ENCODE assay signal across 14 cellular contexts in the genomic region with DNA sequence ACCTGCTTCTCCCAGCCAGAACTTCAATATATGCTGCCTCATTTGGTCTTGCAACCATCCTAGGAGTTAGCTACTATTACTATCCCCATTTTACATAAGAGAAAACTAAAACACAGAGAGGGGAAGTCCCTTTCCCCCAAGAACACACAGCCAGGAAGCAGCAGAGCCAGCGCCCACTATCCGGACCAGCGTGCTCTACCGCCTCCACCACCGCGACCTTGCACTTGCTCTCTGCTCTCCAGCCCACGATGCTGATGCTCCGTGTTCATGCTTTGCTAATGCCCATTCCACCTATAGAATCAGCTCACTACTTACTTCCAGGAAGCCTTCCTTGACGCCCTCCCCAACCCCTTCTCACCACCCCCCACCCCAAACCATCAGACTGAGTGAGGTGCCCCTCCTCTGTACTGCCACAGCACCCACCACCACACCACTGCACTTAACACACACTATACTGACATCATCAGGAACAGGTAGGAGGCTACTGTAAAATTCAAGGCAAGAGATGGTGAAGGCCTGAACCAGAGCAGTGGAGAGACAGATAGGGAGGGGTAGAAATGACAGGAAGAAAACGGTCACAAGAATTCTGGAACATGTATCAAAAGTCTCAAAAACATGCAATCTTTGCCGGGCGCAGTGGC. TPM values are rescaled to one million over a fixed set of nuclear protein-coding genes. Genes with fewer than 3 reads are reported as not detected.
A peak's percentile ranks its signal among the peaks of the same experiment; 100 is the strongest.
DNase-seq lines count a peak whose midpoint lies in the region; ATAC-seq lines count a peak whose summit lies in the region.
"Had no signal": no experiment of that assay in that cellular context is flagged by ENCODE, and none has a peak within 500 bp of the region (broad histone marks: within the 10 kb centered on the region; RNA-seq: fewer than 3 reads in every experiment).

No MANE protein-coding gene starts in this region.

- peak in 2 of 5 donors; percentile 15 to 17 for DNase-seq in CD4-positive, alpha-beta memory T cell
- DNase-seq in activated naive CD4-positive, alpha-beta T cell treated with anti-CD3 and anti-CD28 coated beads for 36 hours = peak; percentile 45
- DNase-seq in stimulated activated CD4-positive, alpha-beta T cell treated with anti-CD3 and anti-CD28 coated beads, Interleukin-1b, Interleukin-23, amount 100 ng/mL, for 48 hours = peak; percentile 18
- DNase-seq in NCI-H1417 treated with DMSO at 0.1 percent for 48 hours (lab: John Stamatoyannopoulos, UW) = no peak
- DNase-seq in Right ventricle myocardium inferior (ENCODE audit: missing footprints) = no peak
- DNase-seq: BE2C, GDM1, NCI-H2081 had no signal

- CTCF ChIA-PET in CD4-positive, alpha-beta memory T cell (lab: Charles Lee; ENCODE audit: partially characterized antibody) = interaction anchor here (1.0 to 5.4 kb wide), 5 partner anchors 9 to 92 kb away, joined by 3 to 39 read pairs (median 3); partner anchors contain the start of genes ARMH1 and TMEM53
- CTCF ChIA-PET in activated naive CD4-positive, alpha-beta T cell treated with anti-CD3 and anti-CD28 coated beads for 36 hours (lab: Charles Lee) = interaction anchor here (0.9 to 4.4 kb wide), 4 partner anchors 10 to 43 kb away, joined by 3 to 38 read pairs (median 3); no protein-coding TSS in a partner anchor

- no peaks in the 10 kb centered on the region for H3K27me3 ChIP-seq in CD4-positive, alpha-beta memory T cell (ENCODE audit: insufficient read depth, low read length)
- H3K27me3 ChIP-seq: BE2C, pancreas had no signal

- H3K36me3 ChIP-seq in CD4-positive, alpha-beta memory T cell (ENCODE audit: insufficient read depth, low read length) = no peaks in the 10 kb centered on the region
- H3K36me3 ChIP-seq: BE2C, HAP-1, pancreas had no signal

- intact Hi-C loops in CD4-positive, alpha-beta memory T cell (cut with micrococcal nuclease) = no loop called here
- intact Hi-C loops in activated naive CD4-positive, alpha-beta T cell treated with anti-CD3 and anti-CD28 coated beads for 36 hours (cut with micrococcal nuclease) = no loop called here
- intact Hi-C loops in Right ventricle myocardium inferior (cut with DNase I) = no loop called here

- peak overlapping the region in 6 of 7 donors; percentile 59 to 94 (median 84) for H3K27ac Mint-ChIP-seq in CD4-positive, alpha-beta memory T cell
- no peak overlapping the region for H3K27ac Mint-ChIP-seq in activated naive CD4-positive, alpha-beta T cell treated with anti-CD3 and anti-CD28 coated beads for 36 hours

- no peak overlapping the region for H3K4me3 ChIP-seq in CD4-positive, alpha-beta memory T cell (ENCODE audit: low read length in 2 of 2)
- H3K4me3 ChIP-seq: HAP-1, K562, pancreas had no signal

- H3K4me1 ChIP-seq in CD4-positive, alpha-beta memory T cell (ENCODE audit: insufficient read depth, low read length) = peaks cover 10% of the 10 kb centered on the region
- H3K4me1 ChIP-seq: BE2C, HAP-1 had no signal

- H3K4me3 Mint-ChIP-seq in CD4-positive, alpha-beta memory T cell = peak overlapping the region; percentile 39 to 86 (median 66)
- no peak overlapping the region for H3K4me3 Mint-ChIP-seq in activated naive CD4-positive, alpha-beta T cell treated with anti-CD3 and anti-CD28 coated beads for 36 hours

- peaks cover 12 to 18% (median 15%) of the 10 kb centered on the region in 4 donors for H3K4me1 Mint-ChIP-seq in CD4-positive, alpha-beta memory T cell
- peaks cover 16% of the 10 kb centered on the region for H3K4me1 Mint-ChIP-seq in activated naive CD4-positive, alpha-beta T cell treated with anti-CD3 and anti-CD28 coated beads for 36 hours (ENCODE audit: low read depth)

- no peaks in the 10 kb centered on the region for H3K9me3 Mint-ChIP-seq in CD4-positive, alpha-beta memory T cell
- H3K9me3 Mint-ChIP-seq in activated naive CD4-positive, alpha-beta T cell treated with anti-CD3 and anti-CD28 coated beads for 36 hours = no peaks in the 10 kb centered on the region

- ATAC-seq in HG02852 (IDR thresholded peaks at IDR 0.05; ENCODE audit: unreplicated experiment) (peak; percentile 68), GM18502 (IDR thresholded peaks at IDR 0.05; ENCODE audit: poor library complexity, unreplicated experiment) (no peak), Right ventricle myocardium inferior (no peak), GM21515 (IDR thresholded peaks at IDR 0.05; ENCODE audit: unreplicated experiment) (no peak)
- ATAC-seq: K562, pancreas had no signal

- H3K36me3 Mint-ChIP-seq in CD4-positive, alpha-beta memory T cell = no peaks in the 10 kb centered on the region
- no peaks in the 10 kb centered on the region for H3K36me3 Mint-ChIP-seq in activated naive CD4-positive, alpha-beta T cell treated with anti-CD3 and anti-CD28 coated beads for 36 hours (ENCODE audit: low read depth)

- H3K27ac ChIP-seq in CD4-positive, alpha-beta memory T cell (ENCODE audit: low read depth, low read length) = no peak overlapping the region
- H3K27ac ChIP-seq: pancreas had no signal

- no peaks in the 10 kb centered on the region for H3K27me3 Mint-ChIP-seq in CD4-positive, alpha-beta memory T cell
- H3K27me3 Mint-ChIP-seq in activated naive CD4-positive, alpha-beta T cell treated with anti-CD3 and anti-CD28 coated beads for 36 hours (ENCODE audit: low read depth) = no peaks in the 10 kb centered on the region

- H3K9me3 ChIP-seq in CD4-positive, alpha-beta memory T cell (ENCODE audit: control insufficient read depth in 1 of 2, low read length in 2 of 2) = no peaks in the 10 kb centered on the region
- H3K9me3 ChIP-seq: BE2C, HAP-1, pancreas had no signal

- POLR2A ChIA-PET in CD4-positive, alpha-beta memory T cell (lab: Charles Lee; ENCODE audit: partially characterized antibody) = interaction anchor here (1.7 kb wide), 1 partner anchor 32 kb away, joined by 12 read pairs; no protein-coding TSS in a partner anchor

RNA-seq across cellular contexts. Expression of gene TMEM53, which starts 9.4 kb away (rescaled TPM):
- 1 to 10 TPM; 1.7 to 2.2 TPM for total RNA-seq in CD4-positive, alpha-beta memory T cell
- polyA plus RNA-seq in CD4-positive, alpha-beta memory T cell = 1 to 10 TPM; 3.5 to 5.7 TPM
- total RNA-seq in activated naive CD4-positive, alpha-beta T cell treated with anti-CD3 and anti-CD28 coated beads for 36 hours = 1 to 10 TPM; 4.5 to 4.9 TPM
- 11.8 TPM for total RNA-seq in Right ventricle myocardium inferior

RNA-seq across cellular contexts. Expression of gene ARMH1, which starts 9.7 kb away (rescaled TPM):
- total RNA-seq in CD4-positive, alpha-beta memory T cell = 10 to 100 TPM; 64.0 to 74.5 TPM
- polyA plus RNA-seq in CD4-positive, alpha-beta memory T cell = 10 to 100 TPM; 26.0 to 30.4 TPM
- 100 to 1,000 TPM; 143 to 155 TPM for total RNA-seq in activated naive CD4-positive, alpha-beta T cell treated with anti-CD3 and anti-CD28 coated beads for 36 hours
- 0.78 TPM for total RNA-seq in Right ventricle myocardium inferior
- total RNA-seq: K562 had no signal

Comparison
In these comparisons a context has a peak if more than half of its experiments do, and no peak if none do; other contexts are left out.
1. DNase-seq: peak in activated naive CD4-positive, alpha-beta T cell treated with anti-CD3 and anti-CD28 coated beads for 36 hours (single experiment) and stimulated activated CD4-positive, alpha-beta T cell treated with anti-CD3 and anti-CD28 coated beads, Interleukin-1b, Interleukin-23, amount 100 ng/mL, for 48 hours (single experiment); none in NCI-H1417 treated with DMSO at 0.1 percent for 48 hours (single experiment) and Right ventricle myocardium inferior (single experiment).
2. RNA of gene ARMH1, which starts 9.7 kb away (total RNA-seq): 143 to 155 TPM in activated naive CD4-positive, alpha-beta T cell treated with anti-CD3 and anti-CD28 coated beads for 36 hours and 64.0 to 74.5 TPM in CD4-positive, alpha-beta memory T cell; 0.78 TPM in Right ventricle myocardium inferior (single experiment); every median in the first group is over 10 times any median in the second.